Comparison of ENCODE assay signal across 11 cellular contexts in the genomic region with DNA sequence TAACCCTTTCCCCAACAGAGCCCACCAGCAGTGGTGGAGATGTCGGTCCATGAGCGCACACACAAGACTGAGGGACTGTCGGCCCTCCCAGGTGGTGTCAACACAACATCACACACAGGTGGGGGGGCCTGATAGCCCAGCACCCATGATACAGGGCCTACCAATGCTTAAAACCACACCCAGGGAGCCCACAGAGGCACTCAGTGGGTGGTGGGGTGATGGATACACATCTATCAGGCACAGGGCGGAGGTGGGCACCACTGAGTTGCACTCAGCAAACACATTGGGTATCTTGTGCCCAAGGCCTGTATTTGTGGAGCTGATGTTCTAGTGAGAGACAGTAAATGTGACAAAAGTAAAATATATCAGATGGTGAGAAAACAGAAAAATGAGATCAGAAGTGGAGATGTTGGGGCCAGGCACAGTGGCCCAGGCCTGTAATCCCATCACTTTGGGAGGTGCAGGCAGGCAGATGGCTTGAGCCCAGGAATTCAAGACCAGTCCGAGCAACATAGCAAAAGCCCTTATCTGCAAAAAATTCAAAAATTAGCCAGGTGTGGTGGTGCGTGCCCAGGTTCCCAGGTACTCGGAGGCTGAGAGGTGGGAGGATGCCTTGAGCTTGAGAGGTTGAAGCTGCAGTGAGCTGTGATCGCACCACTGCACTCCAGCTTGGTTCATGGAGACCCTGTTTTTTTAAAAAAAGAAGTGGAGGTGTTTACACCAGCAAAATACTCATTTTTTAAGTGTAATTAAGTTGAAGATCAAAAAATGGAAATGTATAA. TPM values are rescaled to one million over a fixed set of nuclear protein-coding genes. Genes with fewer than 3 reads are reported as not detected.
DNase-seq lines count a peak whose midpoint lies in the region; ATAC-seq and TF ChIP-seq lines count a peak whose summit lies in the region.
"Had no signal": no experiment of that assay in that cellular context is flagged by ENCODE, and none has a peak within 500 bp of the region (broad histone marks: within the 10 kb centered on the region; RNA-seq: fewer than 3 reads in every experiment).

No MANE protein-coding gene starts in this region.

- peaks cover 3 to 24% (median 5%) of the 10 kb centered on the region in 3 donors for H3K36me3 Mint-ChIP-seq in CD8-positive, alpha-beta memory T cell
- H3K36me3 Mint-ChIP-seq in endothelial cell (ENCODE audit: low read depth, unreplicated experiment), result peaks cover 12% of the 10 kb centered on the region

- no peaks in the 10 kb centered on the region for H3K9me3 Mint-ChIP-seq in CD8-positive, alpha-beta memory T cell
- H3K9me3 Mint-ChIP-seq in endothelial cell (ENCODE audit: unreplicated experiment), result no peaks in the 10 kb centered on the region

- H3K4me1 ChIP-seq in CD8-positive, alpha-beta memory T cell (ENCODE audit: insufficient read depth, low read length), result peaks cover 73% of the 10 kb centered on the region
- H3K4me1 ChIP-seq in Peyer's patch (peaks cover 20 to 60% (median 51%) of the 10 kb centered on the region in 4 donors), psoas muscle (peaks cover 32% of the 10 kb centered on the region)

- H3K9me3 ChIP-seq in CD8-positive, alpha-beta memory T cell (ENCODE audit: low read length), result no peaks in the 10 kb centered on the region
- H3K9me3 ChIP-seq in Peyer's patch, result no peaks in the 10 kb centered on the region
- no peaks in the 10 kb centered on the region for H3K9me3 ChIP-seq in psoas muscle

- intact Hi-C loops in psoas muscle (cut with DNase I), result loop anchor here (2.0 to 5.0 kb wide), 2 partner anchors 13 to 58 kb away; partner anchors contain the start of genes PLEKHG2 (in 1 of the 2) and SAMD4B (in 1 of the 2)

- no peak overlapping the region for H3K27ac ChIP-seq in CD8-positive, alpha-beta memory T cell (ENCODE audit: low read depth, low read length)
- peak overlapping the region; percentile 98 to 100 (median 100) for H3K27ac ChIP-seq in Peyer's patch
- H3K27ac ChIP-seq in psoas muscle, result peak overlapping the region; percentile 41

- DNase-seq in CD8-positive, alpha-beta memory T cell, result no peak
- DNase-seq in Peyer's patch, result peak in 1 of 3 donors; percentile 45
- DNase-seq in endothelial cell (ENCODE audit: low spot score), result no peak
- no peak for DNase-seq in psoas muscle
- DNase-seq in NCI-H1092 (lab: John Stamatoyannopoulos, UW), result no peak
- no peak for DNase-seq in dermis blood vessel endothelial cell
- DNase-seq in hepatic stellate cell (ENCODE audit: low spot score), result no peak
- no peak for DNase-seq in iPS-NIHi11 (ENCODE audit: low spot score)
- DNase-seq: KG1, NCI-H446 had no signal

- H3K36me3 ChIP-seq in CD8-positive, alpha-beta memory T cell (ENCODE audit: insufficient read depth, low read length), result peaks cover 11% of the 10 kb centered on the region
- H3K36me3 ChIP-seq in Peyer's patch (peaks cover 0 to 12% (median 0%) of the 10 kb centered on the region in 3 donors), psoas muscle (ENCODE audit: insufficient read depth in 1 of 2, low read depth in 1 of 2) (peaks cover 0 to 11% of the 10 kb centered on the region in 2 donors)

- POLR2A ChIA-PET in CD8-positive, alpha-beta memory T cell (lab: Charles Lee), result interaction anchor here (0.7 to 3.7 kb wide), 4 partner anchors 8 to 94 kb away, joined by 3 to 96 read pairs (median 28); partner anchors contain the start of genes PLEKHG2 and ZFP36

- H3K4me3 ChIP-seq in CD8-positive, alpha-beta memory T cell (ENCODE audit: low read length), result no peak overlapping the region
- H3K4me3 ChIP-seq in Peyer's patch, result no peak overlapping the region
- no peak overlapping the region for H3K4me3 ChIP-seq in psoas muscle
- H3K4me3 ChIP-seq: smooth muscle cell had no signal

- WGBS in psoas muscle, 3 donors, result 89 to 93% (median 92%) methylated on average over 8 of the region's 8 CpGs

- H3K27ac Mint-ChIP-seq in CD8-positive, alpha-beta memory T cell, result peak overlapping the region; percentile 81 to 100 (median 99)
- H3K27ac Mint-ChIP-seq in endothelial cell (ENCODE audit: unreplicated experiment), result no peak overlapping the region

- no peaks in the 10 kb centered on the region for H3K27me3 Mint-ChIP-seq in CD8-positive, alpha-beta memory T cell
- H3K27me3 Mint-ChIP-seq in endothelial cell (ENCODE audit: unreplicated experiment), result peaks cover 23% of the 10 kb centered on the region

- H3K27me3 ChIP-seq in CD8-positive, alpha-beta memory T cell (ENCODE audit: insufficient read depth, low read length, poor library complexity, severe bottlenecking), result no peaks in the 10 kb centered on the region
- no peaks in the 10 kb centered on the region for H3K27me3 ChIP-seq in Peyer's patch
- H3K27me3 ChIP-seq in psoas muscle (ENCODE audit: insufficient read depth in 3 of 3, low read length in 2 of 3), result no peaks in the 10 kb centered on the region

- no peak for TF ChIP-seq POLR2A in Peyer's patch (IDR thresholded peaks at IDR 0.05)

- peak overlapping the region in 6 of 7 donors; percentile 28 to 73 (median 64) for H3K4me3 Mint-ChIP-seq in CD8-positive, alpha-beta memory T cell
- H3K4me3 Mint-ChIP-seq in endothelial cell (ENCODE audit: unreplicated experiment), result peak overlapping the region; percentile 42

- no peak for ATAC-seq in psoas muscle

- TF ChIP-seq CTCF in Peyer's patch (IDR thresholded peaks at IDR 0.05) (no peak), endothelial cell (IDR thresholded peaks at IDR 0.05; ENCODE audit: unreplicated experiment) (no peak), psoas muscle (IDR thresholded peaks at IDR 0.05) (no peak)

- CTCF ChIA-PET in CD8-positive, alpha-beta memory T cell (lab: Charles Lee), result interaction anchor here (1.2 to 8.9 kb wide), 3 partner anchors 9 to 36 kb away, joined by 6 to 207 read pairs (median 7); partner anchors contain the start of genes MED29, PAF1, PLEKHG2 and RPS16

- H3K4me1 Mint-ChIP-seq in CD8-positive, alpha-beta memory T cell, result peaks cover 43 to 76% (median 60%) of the 10 kb centered on the region in 3 donors
- peaks cover 23% of the 10 kb centered on the region for H3K4me1 Mint-ChIP-seq in endothelial cell (ENCODE audit: unreplicated experiment)

RNA-seq across cellular contexts. Expression of gene ZFP36, which starts 6.8 kb away (rescaled TPM):
- 10 to 100 TPM; 32.8 to 36.4 TPM for total RNA-seq in CD8-positive, alpha-beta memory T cell
- polyA plus RNA-seq in CD8-positive, alpha-beta memory T cell, result 355 TPM
- 100 to 1,000 TPM; 183 to 682 (median 309) TPM for total RNA-seq in Peyer's patch
- 10.2 TPM for total RNA-seq in endothelial cell (ENCODE audit: unreplicated experiment)
- total RNA-seq in psoas muscle, result 100 to 1,000 TPM in 3 of 4 donors, 10 to 100 TPM in 1; 32.1 to 391 (median 184) TPM
- 100 to 1,000 TPM in 1 of 3 donors, 10 to 100 TPM in 2; 80.8 to 178 (median 83.3) TPM for polyA plus RNA-seq in psoas muscle
- 1.0 and 2.4 TPM in 2 replicates for total RNA-seq in dermis blood vessel endothelial cell

RNA-seq across cellular contexts. Expression of gene MED29, which starts 8.7 kb away (rescaled TPM):
- total RNA-seq in CD8-positive, alpha-beta memory T cell, result 10 to 100 TPM; 39.3 to 39.6 TPM
- 56.8 TPM for polyA plus RNA-seq in CD8-positive, alpha-beta memory T cell
- total RNA-seq in Peyer's patch (10 to 100 TPM; 25.4 to 52.8 (median 41.0) TPM), endothelial cell (ENCODE audit: unreplicated experiment) (32.4 TPM), psoas muscle (10 to 100 TPM; 25.0 to 33.6 (median 30.2) TPM), dermis blood vessel endothelial cell (10.7 and 22.5 TPM in 2 replicates)
- polyA plus RNA-seq in psoas muscle, result 10 to 100 TPM; 25.0 to 51.7 (median 26.9) TPM

RNA-seq across cellular contexts. Expression of gene PAF1, which starts 9.0 kb away (rescaled TPM):
- 10 to 100 TPM; 44.6 to 46.9 TPM for total RNA-seq in CD8-positive, alpha-beta memory T cell
- polyA plus RNA-seq in CD8-positive, alpha-beta memory T cell, result 50.2 TPM
- total RNA-seq in Peyer's patch (10 to 100 TPM; 22.2 to 47.3 (median 37.7) TPM), endothelial cell (ENCODE audit: unreplicated experiment) (31.7 TPM), psoas muscle (10 to 100 TPM; 33.7 to 38.0 (median 34.6) TPM), dermis blood vessel endothelial cell (29.5 and 34.2 TPM in 2 replicates)
- polyA plus RNA-seq in psoas muscle, result 10 to 100 TPM; 34.1 to 58.0 (median 37.6) TPM

RNA-seq across cellular contexts. Expression of gene PLEKHG2, which starts 12.6 kb away (rescaled TPM):
- total RNA-seq in CD8-positive, alpha-beta memory T cell, result 10 to 100 TPM; 35.2 to 36.4 TPM
- 4.0 TPM for polyA plus RNA-seq in CD8-positive, alpha-beta memory T cell
- total RNA-seq in Peyer's patch, result 10 to 100 TPM in 3 of 4 donors, 1 to 10 TPM in 1; 7.7 to 42.1 (median 16.1) TPM
- 172 TPM for total RNA-seq in endothelial cell (ENCODE audit: unreplicated experiment)
- total RNA-seq in psoas muscle, result 1 to 10 TPM; 6.8 to 8.0 (median 7.4) TPM
- 1 to 10 TPM; 2.4 to 3.0 (median 2.7) TPM for polyA plus RNA-seq in psoas muscle
- total RNA-seq in dermis blood vessel endothelial cell, result 13.6 and 22.1 TPM in 2 replicates

RNA-seq across cellular contexts. Expression of gene RPS16, which starts 35.9 kb away (rescaled TPM):
- 1,000 to 10,000 TPM; 2,654 to 2,668 TPM for total RNA-seq in CD8-positive, alpha-beta memory T cell
- polyA plus RNA-seq in CD8-positive, alpha-beta memory T cell, result 1,795 TPM
- 1,000 to 10,000 TPM in 1 of 4 donors, 100 to 1,000 TPM in 3; 443 to 1,406 (median 686) TPM for total RNA-seq in Peyer's patch
- total RNA-seq in endothelial cell (ENCODE audit: unreplicated experiment), result 2,151 TPM
- total RNA-seq in psoas muscle, result 1,000 to 10,000 TPM; 1,186 to 1,958 (median 1,553) TPM
- polyA plus RNA-seq in psoas muscle, result 1,000 to 10,000 TPM; 2,324 to 3,255 (median 2,994) TPM
- total RNA-seq in dermis blood vessel endothelial cell, result 49.0 and 115 TPM in 2 replicates
